Comparison of ENCODE assay signal across 2 cellular contexts in the genomic region with DNA sequence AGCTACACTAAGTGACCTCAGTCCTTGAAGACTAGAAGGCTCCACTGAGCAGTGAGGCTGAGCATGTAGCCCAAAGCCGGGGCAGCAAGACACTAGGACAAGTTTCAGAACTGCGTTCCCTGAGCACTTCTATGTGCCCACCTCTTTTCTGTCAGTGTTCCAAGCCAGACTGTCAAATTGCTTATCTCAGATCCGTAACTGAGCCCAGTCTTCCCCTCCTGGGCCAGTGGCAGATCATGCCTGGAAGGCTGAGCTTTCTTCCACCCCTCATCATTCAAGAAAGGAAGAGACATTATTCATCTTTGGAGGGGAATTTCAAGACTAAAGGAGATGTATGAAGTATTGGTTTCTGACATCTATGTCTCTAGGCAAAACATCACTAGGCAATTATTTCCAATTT.
A peak's percentile ranks its signal among the peaks of the same experiment; 100 is the strongest.
TF ChIP-seq lines count a peak whose summit lies in the region.

No MANE protein-coding gene starts in this region.

TF ChIP-seq in SK-N-SH, 30 proteins besides CTCF, POLR2A, EP300 and RAD21:
- TF ChIP-seq RCOR1 (IDR thresholded peaks at IDR 0.05; ENCODE audit: low read length) (0 out of 2 replicates have a peak, but pooled peaks have one; percentile 13), GATA2 (CRISPR knock-in tag; IDR thresholded peaks at IDR 0.05) (peak; percentile 47), YY1 (IDR thresholded peaks at IDR 0.05; ENCODE audit: low read depth) (no peak), NFIC (IDR thresholded peaks at IDR 0.05; ENCODE audit: borderline replicate concordance) (no peak)
- TF ChIP-seq, protein P1, sequence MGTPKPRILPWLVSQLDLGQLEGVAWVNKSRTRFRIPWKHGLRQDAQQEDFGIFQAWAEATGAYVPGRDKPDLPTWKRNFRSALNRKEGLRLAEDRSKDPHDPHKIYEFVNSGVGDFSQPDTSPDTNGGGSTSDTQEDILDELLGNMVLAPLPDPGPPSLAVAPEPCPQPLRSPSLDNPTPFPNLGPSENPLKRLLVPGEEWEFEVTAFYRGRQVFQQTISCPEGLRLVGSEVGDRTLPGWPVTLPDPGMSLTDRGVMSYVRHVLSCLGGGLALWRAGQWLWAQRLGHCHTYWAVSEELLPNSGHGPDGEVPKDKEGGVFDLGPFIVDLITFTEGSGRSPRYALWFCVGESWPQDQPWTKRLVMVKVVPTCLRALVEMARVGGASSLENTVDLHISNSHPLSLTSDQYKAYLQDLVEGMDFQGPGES (IDR thresholded peaks at IDR 0.05; ENCODE audit: low read depth, low read length), result no peak

TF ChIP-seq in SK-N-SH treated with all-trans-retinoic acid at 6 μM for 48 hours, 23 proteins besides CTCF, POLR2A, EP300 and RAD21:
- TF ChIP-seq CSDC2 (CRISPR knock-in tag; IDR thresholded peaks at IDR 0.05), result no peak
- no peak for TF ChIP-seq ARNTL (CRISPR knock-in tag; IDR thresholded peaks at IDR 0.05; ENCODE audit: borderline replicate concordance, low read depth)
- TF ChIP-seq TOX (CRISPR knock-in tag; IDR thresholded peaks at IDR 0.05; ENCODE audit: borderline replicate concordance), result no peak
- TF ChIP-seq, protein P2, sequence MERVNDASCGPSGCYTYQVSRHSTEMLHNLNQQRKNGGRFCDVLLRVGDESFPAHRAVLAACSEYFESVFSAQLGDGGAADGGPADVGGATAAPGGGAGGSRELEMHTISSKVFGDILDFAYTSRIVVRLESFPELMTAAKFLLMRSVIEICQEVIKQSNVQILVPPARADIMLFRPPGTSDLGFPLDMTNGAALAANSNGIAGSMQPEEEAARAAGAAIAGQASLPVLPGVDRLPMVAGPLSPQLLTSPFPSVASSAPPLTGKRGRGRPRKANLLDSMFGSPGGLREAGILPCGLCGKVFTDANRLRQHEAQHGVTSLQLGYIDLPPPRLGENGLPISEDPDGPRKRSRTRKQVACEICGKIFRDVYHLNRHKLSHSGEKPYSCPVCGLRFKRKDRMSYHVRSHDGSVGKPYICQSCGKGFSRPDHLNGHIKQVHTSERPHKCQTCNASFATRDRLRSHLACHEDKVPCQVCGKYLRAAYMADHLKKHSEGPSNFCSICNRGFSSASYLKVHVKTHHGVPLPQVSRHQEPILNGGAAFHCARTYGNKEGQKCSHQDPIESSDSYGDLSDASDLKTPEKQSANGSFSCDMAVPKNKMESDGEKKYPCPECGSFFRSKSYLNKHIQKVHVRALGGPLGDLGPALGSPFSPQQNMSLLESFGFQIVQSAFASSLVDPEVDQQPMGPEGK (CRISPR knock-in tag; IDR thresholded peaks at IDR 0.05; ENCODE audit: borderline replicate concordance), result no peak
- TF ChIP-seq OSR1 (CRISPR knock-in tag; IDR thresholded peaks at IDR 0.05), result no peak
- TF ChIP-seq BACH2 (CRISPR knock-in tag; IDR thresholded peaks at IDR 0.05; ENCODE audit: borderline replicate concordance), result no peak
- TF ChIP-seq ZFP3 (CRISPR knock-in tag; IDR thresholded peaks at IDR 0.05), result no peak
- TF ChIP-seq, protein P3, sequence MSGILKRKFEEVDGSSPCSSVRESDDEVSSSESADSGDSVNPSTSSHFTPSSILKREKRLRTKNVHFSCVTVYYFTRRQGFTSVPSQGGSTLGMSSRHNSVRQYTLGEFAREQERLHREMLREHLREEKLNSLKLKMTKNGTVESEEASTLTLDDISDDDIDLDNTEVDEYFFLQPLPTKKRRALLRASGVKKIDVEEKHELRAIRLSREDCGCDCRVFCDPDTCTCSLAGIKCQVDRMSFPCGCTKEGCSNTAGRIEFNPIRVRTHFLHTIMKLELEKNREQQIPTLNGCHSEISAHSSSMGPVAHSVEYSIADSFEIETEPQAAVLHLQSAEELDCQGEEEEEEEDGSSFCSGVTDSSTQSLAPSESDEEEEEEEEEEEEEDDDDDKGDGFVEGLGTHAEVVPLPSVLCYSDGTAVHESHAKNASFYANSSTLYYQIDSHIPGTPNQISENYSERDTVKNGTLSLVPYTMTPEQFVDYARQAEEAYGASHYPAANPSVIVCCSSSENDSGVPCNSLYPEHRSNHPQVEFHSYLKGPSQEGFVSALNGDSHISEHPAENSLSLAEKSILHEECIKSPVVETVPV (CRISPR knock-in tag; IDR thresholded peaks at IDR 0.05), result no peak
- no peak for TF ChIP-seq ZNF8 (CRISPR knock-in tag; IDR thresholded peaks at IDR 0.05)
- no peak for TF ChIP-seq ZNF565 (CRISPR knock-in tag; conservative IDR thresholded peaks at IDR 0.05; ENCODE audit: low read depth)
- TF ChIP-seq ISL1 (CRISPR knock-in tag; IDR thresholded peaks at IDR 0.05), result no peak
- TF ChIP-seq SNAI2 (CRISPR knock-in tag; IDR thresholded peaks at IDR 0.05), result no peak
- no peak for TF ChIP-seq ESRRG (CRISPR knock-in tag; IDR thresholded peaks at IDR 0.05)
- no peak for TF ChIP-seq ZC3H10 (CRISPR knock-in tag; IDR thresholded peaks at IDR 0.05)
- TF ChIP-seq ZNF70 (CRISPR knock-in tag; IDR thresholded peaks at IDR 0.05), result no peak
- TF ChIP-seq, protein P4, sequence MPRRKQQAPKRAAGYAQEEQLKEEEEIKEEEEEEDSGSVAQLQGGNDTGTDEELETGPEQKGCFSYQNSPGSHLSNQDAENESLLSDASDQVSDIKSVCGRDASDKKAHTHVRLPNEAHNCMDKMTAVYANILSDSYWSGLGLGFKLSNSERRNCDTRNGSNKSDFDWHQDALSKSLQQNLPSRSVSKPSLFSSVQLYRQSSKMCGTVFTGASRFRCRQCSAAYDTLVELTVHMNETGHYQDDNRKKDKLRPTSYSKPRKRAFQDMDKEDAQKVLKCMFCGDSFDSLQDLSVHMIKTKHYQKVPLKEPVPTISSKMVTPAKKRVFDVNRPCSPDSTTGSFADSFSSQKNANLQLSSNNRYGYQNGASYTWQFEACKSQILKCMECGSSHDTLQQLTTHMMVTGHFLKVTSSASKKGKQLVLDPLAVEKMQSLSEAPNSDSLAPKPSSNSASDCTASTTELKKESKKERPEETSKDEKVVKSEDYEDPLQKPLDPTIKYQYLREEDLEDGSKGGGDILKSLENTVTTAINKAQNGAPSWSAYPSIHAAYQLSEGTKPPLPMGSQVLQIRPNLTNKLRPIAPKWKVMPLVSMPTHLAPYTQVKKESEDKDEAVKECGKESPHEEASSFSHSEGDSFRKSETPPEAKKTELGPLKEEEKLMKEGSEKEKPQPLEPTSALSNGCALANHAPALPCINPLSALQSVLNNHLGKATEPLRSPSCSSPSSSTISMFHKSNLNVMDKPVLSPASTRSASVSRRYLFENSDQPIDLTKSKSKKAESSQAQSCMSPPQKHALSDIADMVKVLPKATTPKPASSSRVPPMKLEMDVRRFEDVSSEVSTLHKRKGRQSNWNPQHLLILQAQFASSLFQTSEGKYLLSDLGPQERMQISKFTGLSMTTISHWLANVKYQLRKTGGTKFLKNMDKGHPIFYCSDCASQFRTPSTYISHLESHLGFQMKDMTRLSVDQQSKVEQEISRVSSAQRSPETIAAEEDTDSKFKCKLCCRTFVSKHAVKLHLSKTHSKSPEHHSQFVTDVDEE (CRISPR knock-in tag; IDR thresholded peaks at IDR 0.05), result no peak
- TF ChIP-seq TCF4 (CRISPR knock-in tag; IDR thresholded peaks at IDR 0.05; ENCODE audit: borderline replicate concordance), result no peak
